ENCODE assay signal across 1 cellular context in the genomic region with DNA sequence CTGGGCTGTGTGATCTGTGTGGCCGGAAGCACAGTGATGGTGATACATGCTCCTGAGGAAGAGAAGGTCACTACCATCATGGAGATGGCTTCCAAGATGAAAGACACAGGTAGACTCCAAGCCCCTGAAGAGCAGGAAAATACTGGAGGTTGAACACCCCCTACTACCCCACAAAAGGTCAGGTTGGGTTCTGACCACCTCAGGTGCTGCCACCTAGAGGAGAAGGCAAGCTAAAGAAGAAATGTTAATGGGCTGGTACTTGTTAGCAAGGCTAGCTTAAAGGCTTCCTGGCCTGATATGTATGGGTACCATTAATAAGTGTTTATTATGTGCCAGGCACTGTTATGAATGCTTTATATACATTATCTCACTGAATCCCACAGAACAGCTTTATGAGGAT.
TF ChIP-seq lines count a peak whose summit lies in the region.

No MANE protein-coding gene starts in this region.

TF ChIP-seq in H1, 55 proteins besides CTCF, POLR2A, EP300 and RAD21 (continued from another document):
- TF ChIP-seq, protein P1, sequence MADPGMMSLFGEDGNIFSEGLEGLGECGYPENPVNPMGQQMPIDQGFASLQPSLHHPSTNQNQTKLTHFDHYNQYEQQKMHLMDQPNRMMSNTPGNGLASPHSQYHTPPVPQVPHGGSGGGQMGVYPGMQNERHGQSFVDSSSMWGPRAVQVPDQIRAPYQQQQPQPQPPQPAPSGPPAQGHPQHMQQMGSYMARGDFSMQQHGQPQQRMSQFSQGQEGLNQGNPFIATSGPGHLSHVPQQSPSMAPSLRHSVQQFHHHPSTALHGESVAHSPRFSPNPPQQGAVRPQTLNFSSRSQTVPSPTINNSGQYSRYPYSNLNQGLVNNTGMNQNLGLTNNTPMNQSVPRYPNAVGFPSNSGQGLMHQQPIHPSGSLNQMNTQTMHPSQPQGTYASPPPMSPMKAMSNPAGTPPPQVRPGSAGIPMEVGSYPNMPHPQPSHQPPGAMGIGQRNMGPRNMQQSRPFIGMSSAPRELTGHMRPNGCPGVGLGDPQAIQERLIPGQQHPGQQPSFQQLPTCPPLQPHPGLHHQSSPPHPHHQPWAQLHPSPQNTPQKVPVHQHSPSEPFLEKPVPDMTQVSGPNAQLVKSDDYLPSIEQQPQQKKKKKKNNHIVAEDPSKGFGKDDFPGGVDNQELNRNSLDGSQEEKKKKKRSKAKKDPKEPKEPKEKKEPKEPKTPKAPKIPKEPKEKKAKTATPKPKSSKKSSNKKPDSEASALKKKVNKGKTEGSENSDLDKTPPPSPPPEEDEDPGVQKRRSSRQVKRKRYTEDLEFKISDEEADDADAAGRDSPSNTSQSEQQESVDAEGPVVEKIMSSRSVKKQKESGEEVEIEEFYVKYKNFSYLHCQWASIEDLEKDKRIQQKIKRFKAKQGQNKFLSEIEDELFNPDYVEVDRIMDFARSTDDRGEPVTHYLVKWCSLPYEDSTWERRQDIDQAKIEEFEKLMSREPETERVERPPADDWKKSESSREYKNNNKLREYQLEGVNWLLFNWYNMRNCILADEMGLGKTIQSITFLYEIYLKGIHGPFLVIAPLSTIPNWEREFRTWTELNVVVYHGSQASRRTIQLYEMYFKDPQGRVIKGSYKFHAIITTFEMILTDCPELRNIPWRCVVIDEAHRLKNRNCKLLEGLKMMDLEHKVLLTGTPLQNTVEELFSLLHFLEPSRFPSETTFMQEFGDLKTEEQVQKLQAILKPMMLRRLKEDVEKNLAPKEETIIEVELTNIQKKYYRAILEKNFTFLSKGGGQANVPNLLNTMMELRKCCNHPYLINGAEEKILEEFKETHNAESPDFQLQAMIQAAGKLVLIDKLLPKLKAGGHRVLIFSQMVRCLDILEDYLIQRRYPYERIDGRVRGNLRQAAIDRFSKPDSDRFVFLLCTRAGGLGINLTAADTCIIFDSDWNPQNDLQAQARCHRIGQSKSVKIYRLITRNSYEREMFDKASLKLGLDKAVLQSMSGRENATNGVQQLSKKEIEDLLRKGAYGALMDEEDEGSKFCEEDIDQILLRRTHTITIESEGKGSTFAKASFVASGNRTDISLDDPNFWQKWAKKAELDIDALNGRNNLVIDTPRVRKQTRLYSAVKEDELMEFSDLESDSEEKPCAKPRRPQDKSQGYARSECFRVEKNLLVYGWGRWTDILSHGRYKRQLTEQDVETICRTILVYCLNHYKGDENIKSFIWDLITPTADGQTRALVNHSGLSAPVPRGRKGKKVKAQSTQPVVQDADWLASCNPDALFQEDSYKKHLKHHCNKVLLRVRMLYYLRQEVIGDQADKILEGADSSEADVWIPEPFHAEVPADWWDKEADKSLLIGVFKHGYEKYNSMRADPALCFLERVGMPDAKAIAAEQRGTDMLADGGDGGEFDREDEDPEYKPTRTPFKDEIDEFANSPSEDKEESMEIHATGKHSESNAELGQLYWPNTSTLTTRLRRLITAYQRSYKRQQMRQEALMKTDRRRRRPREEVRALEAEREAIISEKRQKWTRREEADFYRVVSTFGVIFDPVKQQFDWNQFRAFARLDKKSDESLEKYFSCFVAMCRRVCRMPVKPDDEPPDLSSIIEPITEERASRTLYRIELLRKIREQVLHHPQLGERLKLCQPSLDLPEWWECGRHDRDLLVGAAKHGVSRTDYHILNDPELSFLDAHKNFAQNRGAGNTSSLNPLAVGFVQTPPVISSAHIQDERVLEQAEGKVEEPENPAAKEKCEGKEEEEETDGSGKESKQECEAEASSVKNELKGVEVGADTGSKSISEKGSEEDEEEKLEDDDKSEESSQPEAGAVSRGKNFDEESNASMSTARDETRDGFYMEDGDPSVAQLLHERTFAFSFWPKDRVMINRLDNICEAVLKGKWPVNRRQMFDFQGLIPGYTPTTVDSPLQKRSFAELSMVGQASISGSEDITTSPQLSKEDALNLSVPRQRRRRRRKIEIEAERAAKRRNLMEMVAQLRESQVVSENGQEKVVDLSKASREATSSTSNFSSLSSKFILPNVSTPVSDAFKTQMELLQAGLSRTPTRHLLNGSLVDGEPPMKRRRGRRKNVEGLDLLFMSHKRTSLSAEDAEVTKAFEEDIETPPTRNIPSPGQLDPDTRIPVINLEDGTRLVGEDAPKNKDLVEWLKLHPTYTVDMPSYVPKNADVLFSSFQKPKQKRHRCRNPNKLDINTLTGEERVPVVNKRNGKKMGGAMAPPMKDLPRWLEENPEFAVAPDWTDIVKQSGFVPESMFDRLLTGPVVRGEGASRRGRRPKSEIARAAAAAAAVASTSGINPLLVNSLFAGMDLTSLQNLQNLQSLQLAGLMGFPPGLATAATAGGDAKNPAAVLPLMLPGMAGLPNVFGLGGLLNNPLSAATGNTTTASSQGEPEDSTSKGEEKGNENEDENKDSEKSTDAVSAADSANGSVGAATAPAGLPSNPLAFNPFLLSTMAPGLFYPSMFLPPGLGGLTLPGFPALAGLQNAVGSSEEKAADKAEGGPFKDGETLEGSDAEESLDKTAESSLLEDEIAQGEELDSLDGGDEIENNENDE (IDR thresholded peaks at IDR 0.05; ENCODE audit: insufficient replicate concordance, low read length) = no peak
TF ChIP-seq in H1: peak in this region for 1.
